18 cellular contexts compared by ENCODE assay signal in the genomic region with DNA sequence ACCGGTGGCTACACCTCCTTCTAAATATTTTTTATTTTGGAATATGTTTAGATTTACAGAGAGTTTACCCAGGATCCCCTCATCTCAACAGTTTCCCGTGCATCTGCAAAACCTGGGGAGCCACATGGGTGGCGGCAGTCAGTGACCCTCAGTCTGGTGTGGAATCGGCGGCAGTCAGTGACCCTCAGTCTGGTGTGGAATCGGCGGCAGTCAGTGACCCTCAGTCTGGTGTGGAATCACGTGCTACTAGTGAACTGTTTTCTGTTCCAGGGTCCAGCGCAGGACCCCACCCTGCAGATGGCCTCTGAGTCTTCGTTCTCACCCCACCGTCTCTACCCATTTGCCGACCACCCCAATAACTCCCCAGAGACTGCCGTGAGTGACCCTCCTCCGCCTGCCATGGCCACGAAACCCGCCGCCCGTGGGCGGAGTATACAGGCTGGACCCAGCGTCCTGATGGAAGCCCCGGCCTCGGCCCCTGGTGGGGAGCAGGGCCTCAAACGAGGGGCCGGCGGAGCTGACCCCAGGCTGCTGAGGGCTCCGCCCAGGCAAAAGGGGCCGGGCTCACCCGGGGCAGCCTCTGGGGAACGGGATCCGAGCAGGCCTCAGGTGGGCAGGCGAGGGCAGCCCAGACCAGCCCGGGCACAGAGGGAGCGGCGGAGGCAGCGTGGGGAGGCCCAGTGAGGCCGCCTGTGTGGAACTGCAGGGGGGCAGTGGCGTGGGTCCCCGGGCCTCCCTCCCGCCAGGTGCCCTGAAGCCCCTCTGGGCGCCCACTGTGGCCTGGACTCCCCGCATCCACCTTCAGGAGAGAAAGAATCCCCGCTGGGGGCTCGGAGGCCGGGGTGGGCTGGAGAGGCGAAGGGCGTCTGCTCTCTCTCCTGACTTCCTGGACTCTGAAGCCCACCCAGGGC. TPM values are rescaled to one million over a fixed set of nuclear protein-coding genes. Genes with fewer than 3 reads are reported as not detected.
DNase-seq lines count a peak whose midpoint lies in the region; ATAC-seq and TF ChIP-seq lines count a peak whose summit lies in the region.
"Had no signal": no experiment of that assay in that cellular context is flagged by ENCODE, and none has a peak within 500 bp of the region (broad histone marks: within the 10 kb centered on the region; RNA-seq: fewer than 3 reads in every experiment).

No MANE protein-coding gene starts in this region.

- H3K9ac ChIP-seq in neural progenitor cell: no peak overlapping the region

- H3K4me3 ChIP-seq in GM12864 (ENCODE audit: low read depth, low read length) (peak overlapping the region; percentile 28), neural progenitor cell (peak overlapping the region; percentile 9)
- H3K4me3 ChIP-seq: adrenal gland, colonic mucosa had no signal

- H3K4me1 Mint-ChIP-seq in chondrocyte (ENCODE audit: low read depth): peaks cover 11% of the 10 kb centered on the region
- peaks cover 2% of the 10 kb centered on the region for H3K4me1 Mint-ChIP-seq in neural progenitor cell
- no peaks in the 10 kb centered on the region for H3K4me1 Mint-ChIP-seq in glutamatergic neuron (ENCODE audit: low read depth, unreplicated experiment)

- H3K9me3 Mint-ChIP-seq in chondrocyte (ENCODE audit: low read depth) (no peaks in the 10 kb centered on the region), neural progenitor cell (peaks cover 2% of the 10 kb centered on the region), glutamatergic neuron (ENCODE audit: unreplicated experiment) (no peaks in the 10 kb centered on the region)

- H3K36me3 Mint-ChIP-seq in chondrocyte (ENCODE audit: low read depth) (no peaks in the 10 kb centered on the region), neural progenitor cell (no peaks in the 10 kb centered on the region), glutamatergic neuron (ENCODE audit: unreplicated experiment) (no peaks in the 10 kb centered on the region)

- TF ChIP-seq CTCF in C4-2B (conservative IDR thresholded peaks at IDR 0.05) (no peak), GM12864 (IDR thresholded peaks at IDR 0.05; ENCODE audit: low read depth, low read length, missing control alignments) (no peak), chondrocyte (IDR thresholded peaks at IDR 0.05) (no peak), neural progenitor cell (IDR thresholded peaks at IDR 0.05) (no peak), glutamatergic neuron (IDR thresholded peaks at IDR 0.05; ENCODE audit: partially characterized antibody, unreplicated experiment) (no peak)

- no peaks in the 10 kb centered on the region for H3K9me3 ChIP-seq in neural progenitor cell (ENCODE audit: low read depth)
- H3K9me3 ChIP-seq: adrenal gland, colonic mucosa, stomach had no signal

- H3K4me1 ChIP-seq in neural progenitor cell: peaks cover 15% of the 10 kb centered on the region
- H3K4me1 ChIP-seq: adrenal gland, colonic mucosa had no signal

- peaks cover 12% of the 10 kb centered on the region for H3K27me3 Mint-ChIP-seq in chondrocyte (ENCODE audit: low read depth)
- peaks cover 31% of the 10 kb centered on the region for H3K27me3 Mint-ChIP-seq in neural progenitor cell (ENCODE audit: insufficient read depth, low read depth)
- H3K27me3 Mint-ChIP-seq in glutamatergic neuron (ENCODE audit: unreplicated experiment): peaks cover 13% of the 10 kb centered on the region

- peak overlapping the region; percentile 49 for H3K4me2 ChIP-seq in neural progenitor cell

- no peaks in the 10 kb centered on the region for H3K79me2 ChIP-seq in neural progenitor cell (ENCODE audit: low read depth)

- H3K4me3 Mint-ChIP-seq in chondrocyte (ENCODE audit: unreplicated experiment): no peak overlapping the region
- H3K4me3 Mint-ChIP-seq in neural progenitor cell: peak overlapping the region; percentile 55
- H3K4me3 Mint-ChIP-seq in glutamatergic neuron (ENCODE audit: unreplicated experiment): no peak overlapping the region

- peaks cover 4% of the 10 kb centered on the region for H3F3A ChIP-seq in neural progenitor cell (ENCODE audit: low read depth)

- peak overlapping the region; percentile 92; the same call in 1 of the 2 replicates for H3K27ac ChIP-seq in C4-2B
- H3K27ac ChIP-seq in neural progenitor cell: no peak overlapping the region
- H3K27ac ChIP-seq: adrenal gland, colonic mucosa, RWPE1, stomach had no signal

- H2AFZ ChIP-seq in neural progenitor cell (replicated peaks): no peak overlapping the region

- no peaks in the 10 kb centered on the region for H3K36me3 ChIP-seq in neural progenitor cell
- H3K36me3 ChIP-seq: adrenal gland, colonic mucosa, stomach had no signal

- ATAC-seq in HG02610 (IDR thresholded peaks at IDR 0.05; ENCODE audit: unreplicated experiment) (no peak), HG03439 (IDR thresholded peaks at IDR 0.05; ENCODE audit: unreplicated experiment) (no peak)

- H3K27me3 ChIP-seq in neural progenitor cell: peaks cover 74% of the 10 kb centered on the region

- H4K20me1 ChIP-seq in neural progenitor cell (ENCODE audit: low read depth): no peaks in the 10 kb centered on the region

- no peak for DNase-seq in GM12864 (ENCODE audit: low read depth)
- peak; percentile 92 for DNase-seq in chondrocyte (ENCODE audit: low spot score)
- DNase-seq in neural progenitor cell (ENCODE audit: low spot score): no peak
- no peak for DNase-seq in stimulated activated CD4-positive, alpha-beta T cell treated with anti-CD3 and anti-CD28 coated beads, Interleukin-15, amount 100 ng/mL, for 24 hours
- DNase-seq in glutamatergic neuron: no peak
- DNase-seq: adrenal gland, colonic mucosa, midbrain, NCI-H1694 treated with DMSO at 0.1 percent for 48 hours, NCI-H526, stomach, T1000 had no signal

- no peak overlapping the region for H3K27ac Mint-ChIP-seq in chondrocyte (ENCODE audit: unreplicated experiment)
- peak overlapping the region; percentile 29 for H3K27ac Mint-ChIP-seq in neural progenitor cell
- no peak overlapping the region for H3K27ac Mint-ChIP-seq in glutamatergic neuron (ENCODE audit: unreplicated experiment)

RNA-seq across cellular contexts. Expression of gene IL17REL, which starts 2.5 kb away (rescaled TPM):
- total RNA-seq in chondrocyte: 0.17 to 0.23 TPM in 2 of 3 replicates, not detected in the other
- 0.15 TPM in 1 of 2 replicates, not detected in the other for total RNA-seq in neural progenitor cell (ENCODE audit: low replicate concordance)
- not detected for total RNA-seq in glutamatergic neuron (ENCODE audit: unreplicated experiment)
- total RNA-seq: adrenal gland, LHCN-M2, renal cortical epithelial cell had no signal

RNA-seq across cellular contexts. Expression of gene TTLL8, which starts 48.1 kb away (rescaled TPM):
- not detected in 3 replicates for total RNA-seq in chondrocyte
- total RNA-seq in neural progenitor cell (ENCODE audit: low replicate concordance): not detected in 2 replicates
- not detected for total RNA-seq in glutamatergic neuron (ENCODE audit: unreplicated experiment)
- total RNA-seq: adrenal gland, colonic mucosa, LHCN-M2, renal cortical epithelial cell, stomach had no signal

RNA-seq across cellular contexts. Expression of gene PIM3, which starts 49.4 kb away (rescaled TPM):
- total RNA-seq in chondrocyte (12.0 to 18.2 TPM (median 16.8 TPM) in 3 replicates), neural progenitor cell (ENCODE audit: low replicate concordance) (15.1 and 37.2 TPM in 2 replicates), glutamatergic neuron (ENCODE audit: unreplicated experiment) (32.3 TPM)
